ENCODE assay signal across 15 cellular contexts in the genomic region with DNA sequence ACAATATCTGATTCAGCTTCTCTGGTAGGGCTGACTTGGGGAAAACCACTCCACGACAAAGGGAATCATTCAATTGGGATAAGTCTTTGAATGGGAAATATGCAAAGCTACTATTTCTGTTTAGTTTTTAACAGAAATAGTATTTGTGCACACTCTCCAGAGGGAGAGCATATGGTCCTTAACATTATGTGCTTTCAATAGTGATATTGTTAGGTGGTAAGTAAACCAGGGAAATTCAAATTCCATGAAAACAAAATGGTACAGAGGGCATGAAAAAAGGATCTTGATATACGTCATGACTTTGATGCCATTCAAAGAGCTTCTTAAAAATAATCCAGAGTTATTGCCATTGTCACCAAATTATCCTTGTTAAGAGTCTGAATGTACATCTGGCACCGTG. TPM values are rescaled to one million over a fixed set of nuclear protein-coding genes. Genes with fewer than 3 reads are reported as not detected.
DNase-seq lines count a peak whose midpoint lies in the region; ATAC-seq and TF ChIP-seq lines count a peak whose summit lies in the region.
"Had no signal": no experiment of that assay in that cellular context is flagged by ENCODE, and none has a peak within 500 bp of the region (broad histone marks: within the 10 kb centered on the region; RNA-seq: fewer than 3 reads in every experiment).

No MANE protein-coding gene starts in this region.

- intact Hi-C loops in mucosa of descending colon (cut with DNase I, micrococcal nuclease) = no loop called here

- H3K27me3 Mint-ChIP-seq in memory B cell = no peaks in the 10 kb centered on the region
- H3K27me3 Mint-ChIP-seq: CD4-positive, alpha-beta memory T cell had no signal

- no peak for TF ChIP-seq CTCF in mucosa of descending colon (IDR thresholded peaks at IDR 0.05)

- H3K4me1 Mint-ChIP-seq in memory B cell = no peaks in the 10 kb centered on the region
- H3K4me1 Mint-ChIP-seq: CD4-positive, alpha-beta memory T cell had no signal

- no peaks in the 10 kb centered on the region for H3K4me1 ChIP-seq in mucosa of descending colon (ENCODE audit: low read depth)
- H3K4me1 ChIP-seq: Caco-2, HAP-1 had no signal

- ATAC-seq in memory B cell (ENCODE audit: low read depth) (no peak), HG03159 (IDR thresholded peaks at IDR 0.05; ENCODE audit: unreplicated experiment) (no peak), mucosa of descending colon (no peak)

- H3K36me3 ChIP-seq in mucosa of descending colon (ENCODE audit: low read depth) = no peaks in the 10 kb centered on the region
- H3K36me3 ChIP-seq: HAP-1 had no signal

- DNase-seq in RPMI7951 (ENCODE audit: low read depth) (peak; percentile 29), epidermal melanocyte (ENCODE audit: insufficient read length, low spot score) (peak; percentile 36), memory B cell (ENCODE audit: low spot score in 2 of 2) (no peak), NCI-H82 treated with DMSO at 0.1 percent for 48 hours (lab: John Stamatoyannopoulos, UW; ENCODE audit: unreplicated experiment) (no peak), mucosa of descending colon (no peak)
- DNase-seq: C1 segment of cervical spinal cord; Caco-2; CD4-positive, alpha-beta memory T cell; DMS53; DMS79 treated with DMSO at 0.1 percent for 48 hours; GF-D8; GOT3; HFFc6 had no signal

- no peak overlapping the region for H3K4me3 Mint-ChIP-seq in memory B cell
- H3K4me3 Mint-ChIP-seq: CD4-positive, alpha-beta memory T cell; HFFc6 had no signal

- H3K4me3 ChIP-seq in mucosa of descending colon = no peak overlapping the region
- H3K4me3 ChIP-seq: HAP-1 had no signal

- no peaks in the 10 kb centered on the region for H3K9me3 Mint-ChIP-seq in memory B cell
- H3K9me3 Mint-ChIP-seq: CD4-positive, alpha-beta memory T cell; HFFc6 had no signal

- peaks cover 33% of the 10 kb centered on the region for H3K36me3 Mint-ChIP-seq in memory B cell

- H3K9me3 ChIP-seq in mucosa of descending colon = no peaks in the 10 kb centered on the region
- H3K9me3 ChIP-seq: Caco-2, HAP-1 had no signal

- peak overlapping the region; percentile 31 for H3K27ac Mint-ChIP-seq in memory B cell
- H3K27ac Mint-ChIP-seq: CD4-positive, alpha-beta memory T cell; HFFc6 had no signal

RNA-seq across cellular contexts. Expression of a gene that starts 47.1 kb away (rescaled TPM):
- 0.12 and 1.3 TPM in 2 replicates for total RNA-seq in RPMI7951 (2014; rRNA removed; shearing (Covaris generic))
- under 1 TPM in 2 of 3 donors, not detected in 1; 0.67 to 0.70 TPM for total RNA-seq in mucosa of descending colon
- total RNA-seq: CD4-positive, alpha-beta memory T cell had no signal

Comparison
In these comparisons a context has a peak if more than half of its experiments do, and no peak if none do; other contexts are left out.
1. DNase-seq: peak in RPMI7951 (single experiment) and epidermal melanocyte (single experiment); none in memory B cell (0 of 2), NCI-H82 treated with DMSO at 0.1 percent for 48 hours (single experiment) and mucosa of descending colon (0 of 3).